29 cellular contexts compared by ENCODE assay signal in genomic region chr12:11668611-11669010, GRCh38. TPM values are rescaled to one million over a fixed set of nuclear protein-coding genes. Genes with fewer than 3 reads are reported as not detected.
DNase-seq lines count a peak whose midpoint lies in the region; ATAC-seq and TF ChIP-seq lines count a peak whose summit lies in the region.
"Had no signal": no experiment of that assay in that cellular context is flagged by ENCODE, and none has a peak within 500 bp of the region (broad histone marks: within the 10 kb centered on the region; RNA-seq: fewer than 3 reads in every experiment).

No MANE protein-coding gene starts in this region.

- H3K27ac Mint-ChIP-seq in MCF 10A (ENCODE audit: low read depth, unreplicated experiment) (no peak overlapping the region), memory B cell (peak overlapping the region; percentile 25)
- H3K27ac Mint-ChIP-seq: activated CD4-positive, alpha-beta memory T cell treated with anti-CD3 and anti-CD28 coated beads for 36 hours; activated naive CD8-positive, alpha-beta T cell; activated T-helper 17 cell treated with anti-CD3 and anti-CD28 coated beads, Interleukin-2, amount 50 U/mL, for 72 hours; stimulated activated effector memory CD8-positive, alpha-beta T cell treated with anti-CD3 and anti-CD28 coated beads, Interleukin-12 subunit alpha, Interleukin-12 subunit beta, amount 100 ng/mL, for 72 hours had no signal

- peak overlapping the region; percentile 34 to 89 (median 77) for H3K4me2 ChIP-seq in BLaER1 treated with 17β-estradiol and CSF1 and Interleukin-3, amounts not matched to agents 10 nM and 100 nM

- H3K9me3 ChIP-seq in BLaER1 treated with 17β-estradiol and CSF1 and Interleukin-3, amounts not matched to agents 10 nM and 100 nM (replicated peaks in 1 of 11), result peaks cover 0 to 16% (median 5%) of the 10 kb centered on the region in 11 experiments; a peak in 11 of 22 replicates
- H3K9me3 ChIP-seq: uterus had no signal

- H3K9me3 Mint-ChIP-seq in MCF 10A (ENCODE audit: unreplicated experiment) (no peaks in the 10 kb centered on the region), memory B cell (no peaks in the 10 kb centered on the region)
- H3K9me3 Mint-ChIP-seq: activated CD4-positive, alpha-beta memory T cell treated with anti-CD3 and anti-CD28 coated beads for 36 hours; activated T-helper 17 cell treated with anti-CD3 and anti-CD28 coated beads, Interleukin-2, amount 50 U/mL, for 72 hours; H9; stimulated activated effector memory CD8-positive, alpha-beta T cell treated with anti-CD3 and anti-CD28 coated beads, Interleukin-12 subunit alpha, Interleukin-12 subunit beta, amount 100 ng/mL, for 72 hours had no signal

- peak overlapping the region in 2 of 11 experiments; percentile 2 to 18; a peak in 1 of 22 replicates for H3K27ac ChIP-seq in BLaER1 treated with 17β-estradiol and CSF1 and Interleukin-3, amounts not matched to agents 10 nM and 100 nM
- H3K27ac ChIP-seq: uterus had no signal

- DNase-seq in HT-29 (ENCODE audit: low spot score) (peak; percentile 71), MCF 10A (ENCODE audit: unreplicated experiment) (peak; percentile 49), memory B cell (ENCODE audit: low spot score in 2 of 2) (no peak), AG08395 (ENCODE audit: low spot score) (no peak), globus pallidus (ENCODE audit: low spot score) (no peak), omental fat pad (ENCODE audit: low spot score) (no peak), CD1c-positive myeloid dendritic cell (ENCODE audit: extremely low spot score) (no peak)
- DNase-seq: activated CD4-positive, alpha-beta memory T cell treated with anti-CD3 and anti-CD28 coated beads for 36 hours; activated CD8-positive, alpha-beta memory T cell treated with anti-CD3 and anti-CD28 coated beads, Interleukin-2, amount 50 U/mL, for 48 hours; aorta; CD4-positive, alpha-beta memory T cell; central memory CD4-positive, alpha-beta T cell; dermis blood vessel endothelial cell; H9; head of caudate nucleus; mesendoderm; NCI-H1105 treated with DMSO at 0.1 percent for 48 hours; NCI-H2029 treated with DMSO at 0.1 percent for 48 hours; NCI-H2227 treated with DMSO at 0.1 percent for 48 hours; NCI-H82; Right ventricle myocardium superior; small intestine; substantia nigra; T-helper 9 cell; uterus had no signal

- CTCF ChIA-PET in MCF 10A (lab: Yijun Ruan, JAX), result interaction anchor here (0.6 to 2.6 kb wide), 2 partner anchors 11 to 130 kb away, joined by 4 to 6 read pairs; no protein-coding TSS in a partner anchor

- BruUV-seq in MCF 10A (replicated peaks; lab: Mats Ljungman, UMichigan), result no TSS peak

- intact Hi-C loops in MCF 10A (cut with micrococcal nuclease), result no loop called here

- H3K4me3 Mint-ChIP-seq in MCF 10A (ENCODE audit: unreplicated experiment) (no peak overlapping the region), memory B cell (no peak overlapping the region)
- H3K4me3 Mint-ChIP-seq: activated CD4-positive, alpha-beta memory T cell treated with anti-CD3 and anti-CD28 coated beads for 36 hours; activated naive CD8-positive, alpha-beta T cell; activated T-helper 17 cell treated with anti-CD3 and anti-CD28 coated beads, Interleukin-2, amount 50 U/mL, for 72 hours; H9; stimulated activated effector memory CD8-positive, alpha-beta T cell treated with anti-CD3 and anti-CD28 coated beads, Interleukin-12 subunit alpha, Interleukin-12 subunit beta, amount 100 ng/mL, for 72 hours had no signal

- H3K27me3 ChIP-seq in BLaER1 treated with 17β-estradiol and CSF1 and Interleukin-3, amounts not matched to agents 10 nM and 100 nM, result no peaks in the 10 kb centered on the region
- H3K27me3 ChIP-seq: uterus had no signal

- no peak overlapping the region for H3K4me3 ChIP-seq in BLaER1 treated with 17β-estradiol and CSF1 and Interleukin-3, amounts not matched to agents 10 nM and 100 nM
- H3K4me3 ChIP-seq: uterus had no signal

- POLR2A ChIA-PET in MCF 10A (lab: Yijun Ruan, JAX), result no interaction called here

- H3K4me1 ChIP-seq in BLaER1 treated with 17β-estradiol and CSF1 and Interleukin-3, amounts not matched to agents 10 nM and 100 nM, result peaks cover 39 to 100% (median 68%) of the 10 kb centered on the region in 10 experiments
- H3K4me1 ChIP-seq: uterus had no signal

- no peak for ATAC-seq in memory B cell (ENCODE audit: low read depth)
- ATAC-seq in omental fat pad (ENCODE audit: low FRiP score), result no peak
- ATAC-seq: activated T-helper 17 cell treated with anti-CD3 and anti-CD28 coated beads, Interleukin-2, amount 50 U/mL, for 72 hours; stimulated activated effector memory CD8-positive, alpha-beta T cell treated with anti-CD3 and anti-CD28 coated beads, Interleukin-12 subunit alpha, Interleukin-12 subunit beta, amount 100 ng/mL, for 72 hours had no signal

- H3K36me3 Mint-ChIP-seq in MCF 10A (ENCODE audit: insufficient read depth, unreplicated experiment) (no peaks in the 10 kb centered on the region), memory B cell (peaks cover 9% of the 10 kb centered on the region)

- peaks cover 49 to 100% (median 98%) of the 10 kb centered on the region in 11 experiments for H4K20me1 ChIP-seq in BLaER1 treated with 17β-estradiol and CSF1 and Interleukin-3, amounts not matched to agents 10 nM and 100 nM

- TF ChIP-seq CTCF in MCF 10A (IDR thresholded peaks at IDR 0.05; ENCODE audit: unreplicated experiment) (no peak), omental fat pad (IDR thresholded peaks at IDR 0.05) (no peak)

- no peaks in the 10 kb centered on the region for H3K27me3 Mint-ChIP-seq in MCF 10A (ENCODE audit: insufficient read depth, unreplicated experiment)
- no peaks in the 10 kb centered on the region for H3K27me3 Mint-ChIP-seq in memory B cell
- H3K27me3 Mint-ChIP-seq: activated CD4-positive, alpha-beta memory T cell treated with anti-CD3 and anti-CD28 coated beads for 36 hours; activated naive CD8-positive, alpha-beta T cell; activated T-helper 17 cell treated with anti-CD3 and anti-CD28 coated beads, Interleukin-2, amount 50 U/mL, for 72 hours; CD4-positive, alpha-beta memory T cell had no signal

- peaks cover 8 to 81% (median 48%) of the 10 kb centered on the region in 11 experiments; a peak in 21 of 22 replicates for H3K36me3 ChIP-seq in BLaER1 treated with 17β-estradiol and CSF1 and Interleukin-3, amounts not matched to agents 10 nM and 100 nM
- H3K36me3 ChIP-seq: uterus had no signal

- H3K4me1 Mint-ChIP-seq in MCF 10A (ENCODE audit: insufficient read depth, unreplicated experiment) (peaks cover 18% of the 10 kb centered on the region), memory B cell (peaks cover 57% of the 10 kb centered on the region)

- no peak overlapping the region; a peak in 1 of 22 replicates for H3K9ac ChIP-seq in BLaER1 treated with 17β-estradiol and CSF1 and Interleukin-3, amounts not matched to agents 10 nM and 100 nM

RNA-seq across cellular contexts. Expression of gene ETV6, which starts 19.1 kb away (rescaled TPM):
- total RNA-seq in HT-29 (2014; rRNA removed; shearing (Covaris generic)), result 16.5 and 16.8 TPM in 2 replicates
- total RNA-seq in MCF 10A (2022) (16.9 and 19.3 TPM in 2 replicates), omental fat pad (10 to 100 TPM in 3 of 4 donors, 1 to 10 TPM in 1; 9.3 to 28.2 (median 17.6) TPM)

Comparison
In these comparisons a context has a peak if more than half of its experiments do, and no peak if none do; other contexts are left out.
1. DNase-seq: peak in HT-29 (single experiment) and MCF 10A (single experiment); none in memory B cell (0 of 2), AG08395 (single experiment), globus pallidus (single experiment), omental fat pad (single experiment) and CD1c-positive myeloid dendritic cell (single experiment).